In the genomic region with DNA sequence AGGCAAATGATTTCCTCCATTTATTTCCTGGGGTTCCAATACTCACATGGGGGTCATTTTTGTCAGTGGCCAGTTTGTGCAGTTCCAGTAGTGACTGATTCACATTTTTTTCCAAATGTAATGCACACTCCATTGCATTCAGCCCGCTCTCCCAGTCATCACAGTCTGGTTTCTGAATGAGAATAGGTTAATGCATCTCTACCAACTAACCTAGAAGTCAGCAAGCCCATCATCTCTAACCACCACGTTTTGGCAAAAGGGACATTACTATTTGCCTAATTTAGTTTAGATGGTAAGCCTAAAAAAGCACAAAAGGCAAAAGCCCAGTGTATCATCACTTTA, we compare ENCODE assay signal across 8 cellular contexts. TPM values are rescaled to one million over a fixed set of nuclear protein-coding genes. Genes with fewer than 3 reads are reported as not detected.
A peak's percentile ranks its signal among the peaks of the same experiment; 100 is the strongest.
DNase-seq lines count a peak whose midpoint lies in the region; TF ChIP-seq lines count a peak whose summit lies in the region.

No MANE protein-coding gene starts in this region.

- H3K27ac Mint-ChIP-seq in MCF 10A (ENCODE audit: low read depth, unreplicated experiment) (peak overlapping the region; percentile 97), type B pancreatic cell (peak overlapping the region; percentile 72)

- H3K4me3 Mint-ChIP-seq in MCF 10A (ENCODE audit: unreplicated experiment) (peak overlapping the region; percentile 90), type B pancreatic cell (peak overlapping the region; percentile 91)

- H4K8ac ChIP-seq in mesendoderm (ENCODE audit: low read depth, low read length), result no peak overlapping the region

- H3K27me3 Mint-ChIP-seq in MCF 10A (ENCODE audit: insufficient read depth, unreplicated experiment), result no peaks in the 10 kb centered on the region
- no peaks in the 10 kb centered on the region for H3K27me3 Mint-ChIP-seq in type B pancreatic cell

- peaks cover 29% of the 10 kb centered on the region for H3K79me2 ChIP-seq in mesendoderm (ENCODE audit: control insufficient read depth, insufficient read depth, low read length)

- no peak overlapping the region for H3K4ac ChIP-seq in mesendoderm (ENCODE audit: low read depth, low read length)

- peaks cover 14% of the 10 kb centered on the region for H3K79me1 ChIP-seq in mesendoderm (ENCODE audit: low read length)

- H3K56ac ChIP-seq in mesendoderm (ENCODE audit: low read length), result no peak overlapping the region

- H3K4me1 Mint-ChIP-seq in MCF 10A (ENCODE audit: insufficient read depth, unreplicated experiment), result peaks cover 51% of the 10 kb centered on the region
- peaks cover 32% of the 10 kb centered on the region for H3K4me1 Mint-ChIP-seq in type B pancreatic cell (ENCODE audit: unreplicated experiment)

- CTCF ChIA-PET in MCF 10A (lab: Yijun Ruan, JAX), result interaction anchor here (0.6 to 3.4 kb wide), 4 partner anchors 13 to 169 kb away, joined by 3 to 14 read pairs (median 8); no protein-coding TSS in a partner anchor

- H3K36me3 Mint-ChIP-seq in MCF 10A (ENCODE audit: insufficient read depth, unreplicated experiment), result peaks cover 76% of the 10 kb centered on the region
- peaks cover 32% of the 10 kb centered on the region for H3K36me3 Mint-ChIP-seq in type B pancreatic cell

- H3K4me3 ChIP-seq in mesendoderm (ENCODE audit: low read length), result no peak overlapping the region

- H3K18ac ChIP-seq in mesendoderm (ENCODE audit: low read length), result no peak overlapping the region

- POLR2A ChIA-PET in MCF 10A (lab: Yijun Ruan, JAX), result interaction anchor here (0.9 to 27.4 kb wide), 8 partner anchors 6 to 877 kb away, joined by 3 to 1703 read pairs (median 56); no protein-coding TSS in a partner anchor

- peak; percentile 47 for DNase-seq in activated effector memory CD4-positive, alpha-beta T cell treated with anti-CD3 and anti-CD28 coated beads, Interleukin-2, amount 50 U/mL, for 16 hours
- DNase-seq in activated effector memory CD4-positive, alpha-beta T cell treated with Interleukin-2 at 50 U/mL for 16 hours, result no peak
- DNase-seq in MCF 10A (ENCODE audit: unreplicated experiment) (no peak), mesendoderm (no peak), type B pancreatic cell (ENCODE audit: extremely low spot score, unreplicated experiment) (no peak), AG08395 (ENCODE audit: low spot score) (no peak), DMS 273 treated with DMSO at 0.1 percent for 48 hours (lab: John Stamatoyannopoulos, UW) (no peak), pons (ENCODE audit: low spot score) (no peak)

- H3K9ac ChIP-seq in mesendoderm (ENCODE audit: low read length), result peak overlapping the region; percentile 58

- intact Hi-C loops in MCF 10A (cut with micrococcal nuclease), result loop anchor here (5.0 kb wide), 1 partner anchor 68 kb away; no protein-coding TSS in a partner anchor

- no peak overlapping the region for H2BK15ac ChIP-seq in mesendoderm (replicated peaks; ENCODE audit: low read depth)

- no peak overlapping the region for H2BK5ac ChIP-seq in mesendoderm (ENCODE audit: low read length)

- peak overlapping the region; percentile 38 for H3K4me2 ChIP-seq in mesendoderm (ENCODE audit: low read length)

- BruUV-seq in MCF 10A (replicated peaks; lab: Mats Ljungman, UMichigan), result TSS peak; percentile 58

- H3K9me3 Mint-ChIP-seq in MCF 10A (ENCODE audit: unreplicated experiment) (no peaks in the 10 kb centered on the region), type B pancreatic cell (no peaks in the 10 kb centered on the region)

- peaks cover 14% of the 10 kb centered on the region for H3K36me3 ChIP-seq in mesendoderm (ENCODE audit: control insufficient read depth, insufficient read depth, low read length)

- H3K27ac ChIP-seq in mesendoderm (ENCODE audit: low read depth, low read length), result no peak overlapping the region

- H2AK5ac ChIP-seq in mesendoderm (ENCODE audit: low read length), result no peak overlapping the region

- WGBS in mesendoderm (ENCODE audit: extremely low coverage, insufficient coverage, low lambda C conversion rate), result no CpG with 5 or more reads among the region's 2 CpGs

- no peak overlapping the region for H4K5ac ChIP-seq in mesendoderm (ENCODE audit: low read length)

- H3K4me1 ChIP-seq in mesendoderm (ENCODE audit: control insufficient read depth, low read depth, low read length), result peaks cover 8% of the 10 kb centered on the region

- H3K23ac ChIP-seq in mesendoderm (ENCODE audit: low read length), result no peak overlapping the region

- TF ChIP-seq CTCF in MCF 10A (IDR thresholded peaks at IDR 0.05; ENCODE audit: unreplicated experiment) (no peak), type B pancreatic cell (conservative IDR thresholded peaks at IDR 0.05) (no peak)

- H3K27me3 ChIP-seq in mesendoderm (ENCODE audit: insufficient read depth, low read length, poor library complexity), result no peaks in the 10 kb centered on the region

- no peak overlapping the region for H2BK120ac ChIP-seq in mesendoderm (ENCODE audit: low read depth, low read length)

RNA-seq across cellular contexts. Expression of gene FTH1, which starts 2.5 kb away (rescaled TPM):
- total RNA-seq in MCF 10A (2022) (8,367 and 15,492 TPM in 2 replicates), type B pancreatic cell (ENCODE audit: low replicate concordance) (1,346 and 2,108 TPM in 2 replicates)
- polyA plus RNA-seq in mesendoderm (2013, experiment 1 of 2), result 1,625 TPM
- polyA plus RNA-seq in mesendoderm (2013, experiment 2 of 2), result 1,633 TPM

RNA-seq across cellular contexts. Expression of gene BEST1, which starts 14.8 kb away (rescaled TPM):
- 2.5 and 3.2 TPM in 2 replicates for total RNA-seq in MCF 10A (2022)
- 0.20 TPM for polyA plus RNA-seq in mesendoderm (2013, experiment 1 of 2)
- 0.28 TPM for polyA plus RNA-seq in mesendoderm (2013, experiment 2 of 2)
- total RNA-seq in type B pancreatic cell (ENCODE audit: low replicate concordance), result 0.14 and 0.31 TPM in 2 replicates

RNA-seq across cellular contexts. Expression of gene RAB3IL1, which starts 47.5 kb away (rescaled TPM):
- 2.3 and 4.5 TPM in 2 replicates for total RNA-seq in MCF 10A (2022)
- 1.4 TPM for polyA plus RNA-seq in mesendoderm (2013, experiment 1 of 2)
- 2.3 TPM for polyA plus RNA-seq in mesendoderm (2013, experiment 2 of 2)
- total RNA-seq in type B pancreatic cell (ENCODE audit: low replicate concordance), result 2.1 and 16.6 TPM in 2 replicates
